1 cellular context compared by ENCODE assay signal in the genomic region with DNA sequence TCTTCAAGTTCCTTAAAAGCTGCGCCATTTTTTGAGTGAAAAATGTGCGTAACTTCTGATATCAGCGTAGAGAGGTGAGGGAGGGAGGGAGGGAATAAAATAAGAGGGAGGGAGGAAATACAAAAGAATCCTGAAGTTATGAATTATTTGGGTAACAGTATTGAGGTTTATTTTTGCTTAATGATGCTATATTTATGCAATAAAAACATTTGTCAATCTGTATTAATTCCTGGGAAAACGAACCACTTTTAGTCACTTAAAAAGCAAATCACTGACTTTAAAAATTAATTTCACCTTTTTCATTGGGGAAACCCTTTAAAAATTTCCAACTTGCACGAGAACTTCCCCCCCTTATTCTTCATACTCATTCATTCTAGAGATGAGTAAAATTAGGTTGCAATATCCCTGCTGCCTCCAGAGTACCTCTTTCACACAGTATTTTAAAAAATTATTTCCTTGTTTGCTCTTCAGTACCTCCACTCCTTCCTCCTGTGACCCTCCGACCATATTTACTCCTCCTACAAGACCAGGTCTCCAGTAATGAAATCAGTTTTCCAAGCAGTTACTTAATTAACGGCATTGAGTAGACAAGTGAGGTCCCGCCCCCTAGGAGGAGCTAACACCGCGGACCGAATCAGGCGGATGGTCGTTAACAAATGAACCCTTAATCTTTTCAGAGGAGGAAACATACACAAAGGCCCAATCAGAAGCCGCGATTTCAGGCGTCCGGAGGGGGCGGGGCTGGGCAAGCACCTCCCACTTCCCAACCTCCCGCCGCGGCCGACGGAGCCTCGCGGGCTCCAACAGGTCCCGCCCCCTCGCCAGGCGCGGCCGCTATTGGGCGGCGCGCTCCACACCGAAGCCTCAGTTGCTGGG.
A peak's percentile ranks its signal among the peaks of the same experiment; 100 is the strongest.
TF ChIP-seq lines count a peak whose summit lies in the region.

No MANE protein-coding gene starts in this region.

TF ChIP-seq in K562, 482 proteins besides CTCF, POLR2A, EP300 and RAD21 (continued from another document):
- TF ChIP-seq XRCC5 (IDR thresholded peaks at IDR 0.05; ENCODE audit: low read depth, low read length) = no peak
- TF ChIP-seq, protein P1, sequence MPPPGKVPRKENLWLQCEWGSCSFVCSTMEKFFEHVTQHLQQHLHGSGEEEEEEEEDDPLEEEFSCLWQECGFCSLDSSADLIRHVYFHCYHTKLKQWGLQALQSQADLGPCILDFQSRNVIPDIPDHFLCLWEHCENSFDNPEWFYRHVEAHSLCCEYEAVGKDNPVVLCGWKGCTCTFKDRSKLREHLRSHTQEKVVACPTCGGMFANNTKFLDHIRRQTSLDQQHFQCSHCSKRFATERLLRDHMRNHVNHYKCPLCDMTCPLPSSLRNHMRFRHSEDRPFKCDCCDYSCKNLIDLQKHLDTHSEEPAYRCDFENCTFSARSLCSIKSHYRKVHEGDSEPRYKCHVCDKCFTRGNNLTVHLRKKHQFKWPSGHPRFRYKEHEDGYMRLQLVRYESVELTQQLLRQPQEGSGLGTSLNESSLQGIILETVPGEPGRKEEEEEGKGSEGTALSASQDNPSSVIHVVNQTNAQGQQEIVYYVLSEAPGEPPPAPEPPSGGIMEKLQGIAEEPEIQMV (tag; conservative IDR thresholded peaks at IDR 0.05; ENCODE audit: low read depth) = peak; percentile 69
- TF ChIP-seq MYNN (IDR thresholded peaks at IDR 0.05) = no peak
- TF ChIP-seq MYNN (CRISPR knock-in tag; IDR thresholded peaks at IDR 0.05) = no peak
- no peak for TF ChIP-seq KLF10 (CRISPR knock-in tag; IDR thresholded peaks at IDR 0.05)
- TF ChIP-seq MBD2 (IDR thresholded peaks at IDR 0.05; ENCODE audit: borderline replicate concordance, low read depth) = 0 out of 2 replicates have a peak, but pooled peaks have one; percentile 2
- no peak for TF ChIP-seq ZBTB7A (IDR thresholded peaks at IDR 0.05; ENCODE audit: borderline replicate concordance, control insufficient read depth, low read depth, low read length)
- peak; percentile 32; the same call in 1 of the 2 replicates for TF ChIP-seq NFATC3 (IDR thresholded peaks at IDR 0.05)
TF ChIP-seq in K562: peak in this region for 60.
